2 cellular contexts compared by ENCODE assay signal in genomic region chr1:36172017-36172747, GRCh38.
TF ChIP-seq lines count a peak whose summit lies in the region.

No MANE protein-coding gene starts in this region.

TF ChIP-seq in IMR-90, 13 proteins besides CTCF, POLR2A, EP300 and RAD21:
- no peak for TF ChIP-seq MAZ (IDR thresholded peaks at IDR 0.05; ENCODE audit: borderline replicate concordance, low read depth, low read length)
- no peak for TF ChIP-seq NFE2L2 (IDR thresholded peaks at IDR 0.05; ENCODE audit: low read depth, low read length)
- TF ChIP-seq ELK1 (IDR thresholded peaks at IDR 0.05; ENCODE audit: borderline replicate concordance, low read depth, low read length), result no peak
- TF ChIP-seq BHLHE40 (IDR thresholded peaks at IDR 0.05; ENCODE audit: low read depth, low read length), result no peak
- TF ChIP-seq CHD1 (IDR thresholded peaks at IDR 0.05; ENCODE audit: low read depth, low read length), result no peak
- TF ChIP-seq MAFK (IDR thresholded peaks at IDR 0.05; ENCODE audit: low read depth, low read length), result no peak
- no peak for TF ChIP-seq CEBPB (IDR thresholded peaks at IDR 0.05; ENCODE audit: low read depth, low read length)
- TF ChIP-seq FOS (IDR thresholded peaks at IDR 0.05; ENCODE audit: low read depth, low read length), result no peak
- TF ChIP-seq USF2 (IDR thresholded peaks at IDR 0.05; ENCODE audit: low read depth, low read length), result no peak
- TF ChIP-seq MXI1 (IDR thresholded peaks at IDR 0.05; ENCODE audit: borderline replicate concordance, low read depth, low read length), result no peak

TF ChIP-seq in GM12891, 5 proteins besides CTCF, POLR2A, EP300 and RAD21:
- no peak for TF ChIP-seq POLR2AphosphoS5 (IDR thresholded peaks at IDR 0.05; ENCODE audit: low read depth, low read length)
- no peak for TF ChIP-seq POU2F2 (IDR thresholded peaks at IDR 0.05; ENCODE audit: low read depth, low read length)
- TF ChIP-seq SPI1 (IDR thresholded peaks at IDR 0.05; ENCODE audit: low read depth, low read length), result no peak
- TF ChIP-seq TAF1 (IDR thresholded peaks at IDR 0.05; ENCODE audit: low read depth, low read length), result no peak
- TF ChIP-seq PAX5 (IDR thresholded peaks at IDR 0.05; ENCODE audit: insufficient read depth, low read length, severe bottlenecking), result no peak
